In the genomic region with DNA sequence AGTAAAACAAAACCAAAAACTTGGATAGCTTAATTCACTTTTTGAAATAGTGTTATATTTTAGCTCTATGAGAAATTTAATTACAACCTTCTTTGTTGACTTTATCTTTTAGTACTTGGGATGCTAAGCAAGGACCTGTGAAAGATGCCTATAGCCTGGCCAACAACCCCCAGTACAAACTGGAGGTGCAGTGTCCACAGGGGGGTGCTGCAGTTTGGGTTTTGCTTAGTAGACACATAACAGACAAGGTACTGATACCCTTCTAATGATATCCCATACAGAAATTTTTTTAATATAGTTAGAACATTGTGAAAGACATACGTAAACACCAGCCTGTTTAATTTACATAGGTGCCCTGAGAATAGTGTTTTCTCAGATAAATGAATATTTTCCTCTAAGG, we compare ENCODE assay signal across 8 cellular contexts. TPM values are rescaled to one million over a fixed set of nuclear protein-coding genes. Genes with fewer than 3 reads are reported as not detected.
DNase-seq lines count a peak whose midpoint lies in the region; ATAC-seq and TF ChIP-seq lines count a peak whose summit lies in the region.

No MANE protein-coding gene starts in this region.

- TF ChIP-seq CTCF in GM12874 (IDR thresholded peaks at IDR 0.05; ENCODE audit: insufficient read depth, low read depth, low read length) = peak; percentile 50; the same call in 1 of the 2 replicates

- DNase-seq in ACHN (peak; percentile 19), SW480 (ENCODE audit: low spot score) (peak; percentile 16), sciatic nerve (ENCODE audit: low spot score) (peak; percentile 66), pons (ENCODE audit: low spot score) (no peak)
- peak; percentile 21 for DNase-seq in effector CD4-positive, alpha-beta T cell

- peak; percentile 86 for ATAC-seq in sciatic nerve
- no peak for ATAC-seq in GM21447 (IDR thresholded peaks at IDR 0.05; ENCODE audit: unreplicated experiment)
- ATAC-seq in GM21529 (IDR thresholded peaks at IDR 0.05; ENCODE audit: unreplicated experiment) = no peak

- intact Hi-C loops in sciatic nerve (cut with DNase I) = no loop called here

- in situ Hi-C loops in ACHN (cut with HindIII; ENCODE audit: low pct_ligation_motif_present, low pct_unique_long_range_greater_than_20kb, low sequenced_read_pairs) = no loop called here

RNA-seq across cellular contexts. Expression of a gene that starts 35.3 kb away (rescaled TPM):
- total RNA-seq in sciatic nerve = 68.4 TPM
